Comparison of ENCODE assay signal across 28 cellular contexts in the genomic region with DNA sequence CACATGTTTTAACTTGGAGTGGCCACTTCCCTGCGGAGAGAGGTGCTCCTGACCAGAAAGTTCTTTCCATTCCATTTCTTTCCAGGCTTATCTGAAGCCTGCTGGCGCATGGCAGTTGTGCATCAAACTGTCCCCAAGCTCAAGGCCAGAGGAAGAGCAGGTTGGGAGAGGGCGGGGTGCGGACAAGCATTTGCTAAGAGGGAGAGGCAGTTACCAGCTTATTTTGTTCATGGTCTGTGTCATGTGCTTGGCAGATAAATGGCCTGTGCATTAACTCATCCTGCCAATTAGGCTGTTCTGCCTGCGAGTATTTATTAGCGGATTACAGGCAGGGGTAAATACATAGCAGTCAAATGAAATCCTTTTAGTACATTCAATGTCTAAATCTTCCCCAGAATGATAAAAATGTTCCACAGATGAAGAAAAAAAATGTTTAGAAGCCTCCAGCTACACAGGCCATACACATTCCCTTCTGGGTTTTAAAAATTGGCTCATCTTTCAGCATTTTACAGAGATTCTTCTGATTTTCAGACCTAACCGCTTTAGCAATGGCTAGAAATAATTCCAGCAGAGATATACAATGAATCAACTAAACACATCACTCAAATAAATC. TPM values are rescaled to one million over a fixed set of nuclear protein-coding genes. Genes with fewer than 3 reads are reported as not detected.
A peak's percentile ranks its signal among the peaks of the same experiment; 100 is the strongest.
DNase-seq lines count a peak whose midpoint lies in the region; ATAC-seq, FAIRE-seq and TF ChIP-seq lines count a peak whose summit lies in the region.
"Had no signal": no experiment of that assay in that cellular context is flagged by ENCODE, and none has a peak within 500 bp of the region (broad histone marks: within the 10 kb centered on the region; RNA-seq: fewer than 3 reads in every experiment).

No MANE protein-coding gene starts in this region.

- no peak for TF ChIP-seq POLR2A in K562 (conservative IDR thresholded peaks at IDR 0.05)

- intact Hi-C loops in K562 (cut with micrococcal nuclease): no loop called here

- no TSS peak for BruUV-seq in K562 (replicated peaks; lab: Mats Ljungman, UMichigan)

- no peak overlapping the region for H3K27ac ChIP-seq in K562 (ENCODE audit: extremely low read depth, low read depth, low read length)
- H3K27ac ChIP-seq: esophagus muscularis mucosa, HL-60, pancreas, tibial artery had no signal

- peaks cover 3% of the 10 kb centered on the region for H3K9me1 ChIP-seq in K562 (ENCODE audit: control insufficient read depth, insufficient read depth, low read length)

- no peaks in the 10 kb centered on the region for H3K27me3 ChIP-seq in BE2C
- no peaks in the 10 kb centered on the region for H3K27me3 ChIP-seq in HAP-1 (ENCODE audit: low read depth)
- peaks cover 62 to 78% of the 10 kb centered on the region in 2 experiments for H3K27me3 ChIP-seq in K562 (ENCODE audit: control insufficient read depth in 2 of 2, insufficient read depth in 2 of 2, low read length in 2 of 2)
- H3K27me3 ChIP-seq: esophagus muscularis mucosa, pancreas, tibial artery had no signal

- no peak for FAIRE-seq in K562 (lab: Jason Lieb, UNC)
- FAIRE-seq: pancreas had no signal

- H2AFZ ChIP-seq in K562 (ENCODE audit: low read depth, low read length): no peak overlapping the region

- 6% methylated on average over 7 of the region's 7 CpGs for WGBS in K562 (ENCODE audit: insufficient coverage, low coverage, missing lambda C conversion rate)

- DNase-seq in BE2C (peak; percentile 83), HAP-1 (ENCODE audit: low spot score in 2 of 2) (peak; percentile 5 to 33), K562 (ENCODE audit: extremely low read depth in 1 of 4, low spot score in 3 of 4) (no peak), retinal pigment epithelial cell (ENCODE audit: low read depth) (peak; percentile 44), NCI-H1694 (lab: John Stamatoyannopoulos, UW) (no peak), ureter (ENCODE audit: low spot score) (no peak)
- DNase-seq: activated CD4-positive, alpha-beta memory T cell treated with anti-CD3 and anti-CD28 coated beads for 36 hours; activated CD4-positive, alpha-beta T cell treated with anti-CD3 and anti-CD28 coated beads for 1 hour; activated T-cell treated with anti-CD3 and anti-CD28 coated beads, Interleukin-2, amount 50 U/mL, for 72 hours; dermis blood vessel endothelial cell; endodermal cell; foreskin melanocyte; GF-D8; H9; mammary epithelial cell; MM.1S; NCI-H1105 treated with DMSO at 0.1 percent for 48 hours; NCI-H1930; NCI-H526; pancreas; retina; stimulated activated CD4-positive, alpha-beta T cell treated with anti-CD3 and anti-CD28 coated beads, Interleukin-12 subunit alpha, Interleukin-12 subunit beta, amount 100 ng/mL, for 4 hours; stimulated activated CD4-positive, alpha-beta T cell treated with anti-CD3 and anti-CD28 coated beads, Interleukin-4, amount 100 ng/mL, for 1 hour; T-helper 2 cell; tibial artery had no signal

- no peaks in the 10 kb centered on the region for H3K79me2 ChIP-seq in K562 (ENCODE audit: control insufficient read depth, insufficient read depth, low read length)

- no peak overlapping the region for H3K4me2 ChIP-seq in K562 (ENCODE audit: insufficient read depth, low read length)

- no peaks in the 10 kb centered on the region for H3K9me3 ChIP-seq in BE2C
- no peaks in the 10 kb centered on the region for H3K9me3 ChIP-seq in HAP-1
- H3K9me3 ChIP-seq in K562 (replicated peaks; ENCODE audit: control insufficient read depth, insufficient read depth, low read depth, low read length): no peaks in the 10 kb centered on the region
- H3K9me3 ChIP-seq: pancreas, tibial artery had no signal

- H3K4me3 ChIP-seq in BE2C (ENCODE audit: low read depth, low read length) (no peak overlapping the region), HAP-1 (no peak overlapping the region), K562 (no peak overlapping the region), retinal pigment epithelial cell (ENCODE audit: low read length) (no peak overlapping the region)
- H3K4me3 ChIP-seq: esophagus muscularis mucosa, pancreas, tibial artery had no signal

- TF ChIP-seq RAD21 in K562 (CRISPR knock-in tag; conservative IDR thresholded peaks at IDR 0.05 in 1 of 2, IDR thresholded peaks at IDR 0.05 in 1 of 2): no peak

- CTCF ChIA-PET in K562 (lab: Yijun Ruan, JAX; ENCODE audit: low intra/inter-chr PET ratio): no interaction called here

- no peak for TF ChIP-seq CTCF in BE2C (IDR thresholded peaks at IDR 0.05; ENCODE audit: low read depth, low read length)
- TF ChIP-seq CTCF in K562 (IDR thresholded peaks at IDR 0.05 in 2 of 3, conservative IDR thresholded peaks at IDR 0.05 in 1 of 3; ENCODE audit: insufficient read depth in 2 of 3, low read depth in 1 of 3, low read length in 3 of 3): no peak
- TF ChIP-seq CTCF in retinal pigment epithelial cell (conservative IDR thresholded peaks at IDR 0.05; ENCODE audit: low read depth, low read length): no peak

- no peak overlapping the region for H3K9ac ChIP-seq in K562 (ENCODE audit: insufficient read depth in 1 of 2, low read depth in 2 of 2, low read length in 2 of 2)

- no peaks in the 10 kb centered on the region for H3K36me3 ChIP-seq in BE2C
- no peaks in the 10 kb centered on the region for H3K36me3 ChIP-seq in HAP-1 (replicated peaks)
- no peaks in the 10 kb centered on the region for H3K36me3 ChIP-seq in K562 (ENCODE audit: control insufficient read depth, insufficient read depth, low read length)
- H3K36me3 ChIP-seq: esophagus muscularis mucosa, pancreas, tibial artery had no signal

- H4K20me1 ChIP-seq in K562 (replicated peaks; ENCODE audit: control insufficient read depth, insufficient read depth, low read length): no peaks in the 10 kb centered on the region; the same call in 1 of the 2 replicates

- POLR2A ChIA-PET in K562 (lab: Yijun Ruan, JAX): no interaction called here

- ATAC-seq in K562 (no peak), HG03097 (IDR thresholded peaks at IDR 0.05; ENCODE audit: low FRiP score, unreplicated experiment) (no peak)
- ATAC-seq: activated T-cell treated with anti-CD3 and anti-CD28 coated beads, Interleukin-2, amount 50 U/mL, for 72 hours; pancreas had no signal

- in situ Hi-C loops in HAP-1 (cut with MboI; ENCODE audit: low sequenced_read_pairs): no loop called here
- in situ Hi-C loops in K562 (cut with MboI): no loop called here

- TF ChIP-seq EP300 in K562 (IDR thresholded peaks at IDR 0.05; ENCODE audit: low read length): no peak

- H3K4me1 ChIP-seq in BE2C (peaks cover 33% of the 10 kb centered on the region), HAP-1 (no peaks in the 10 kb centered on the region), K562 (replicated peaks in 1 of 2; ENCODE audit: control insufficient read depth in 2 of 2, insufficient read depth in 2 of 2, low read length in 2 of 2) (no peaks in the 10 kb centered on the region)
- H3K4me1 ChIP-seq: esophagus muscularis mucosa, pancreas, tibial artery had no signal

TF ChIP-seq in K562, 482 proteins besides CTCF, POLR2A, EP300 and RAD21:
- TF ChIP-seq NRF1 (conservative IDR thresholded peaks at IDR 0.05 in 1 of 2, IDR thresholded peaks at IDR 0.05 in 1 of 2) (peak; percentile 54 to 57; a peak in 3 of 4 replicates), NUFIP1 (IDR thresholded peaks at IDR 0.05; ENCODE audit: partially characterized antibody) (no peak)

RNA-seq across cellular contexts. Expression of a gene that starts 48.9 kb away (rescaled TPM):
- polyA plus RNA-seq in BE2C (2012; ENCODE audit: insufficient read depth, insufficient read length, low read depth): 11.5 TPM
- total RNA-seq in K562 (2011; cell fraction: chromatin; rRNA removed; ENCODE audit: low replicate concordance): 64.2 and 174 TPM in 2 replicates
- total RNA-seq in K562 (2011; cell fraction: nucleolus; rRNA removed): 35.9 and 39.9 TPM in 2 replicates
- 70.5 and 113 TPM in 2 replicates for total RNA-seq in K562 (2011; cell fraction: nucleoplasm; rRNA removed)
- total RNA-seq in K562 (2014; rRNA removed): 20.7 and 23.9 TPM in 2 replicates
- total RNA-seq in K562 (2014; rRNA removed; fragmentation: Illumina TruSeq; extraction: Trizol): 31.7 and 33.7 TPM in 2 replicates
- 25.4 and 27.3 TPM in 2 replicates for total RNA-seq in K562 (2015; rRNA removed; fragmentation: Illumina TruSeq; extraction: Trizol)
- total RNA-seq in K562 (2021): 22.9 and 23.7 TPM in 2 replicates
- 26.6 and 27.4 TPM in 2 replicates for polyA plus RNA-seq in K562 (2011; rRNA removed)
- 9.0 and 13.7 TPM in 2 replicates for polyA plus RNA-seq in K562 (2011; cell fraction: cytosol; rRNA removed)
- 22.3 and 28.3 TPM in 2 replicates for polyA plus RNA-seq in K562 (2011; cell fraction: nucleus; rRNA removed)
- 10.3 and 16.2 TPM in 2 replicates for polyA plus RNA-seq in K562 (2012)
- 16.1 and 18.8 TPM in 2 replicates for polyA plus RNA-seq in K562 (2014; fragmentation: Illumina TruSeq; extraction: Trizol)
- polyA plus RNA-seq in K562 (2014; fragmentation: Nextera tagmentation; extraction: Ambion mirVana): 1 to 10 TPM; 2.0 to 2.7 TPM
- 15.0 and 16.0 TPM in 2 replicates for polyA plus RNA-seq in K562 (2014; rRNA removed)
- polyA minus RNA-seq in K562 (2011; rRNA and poly(A)+ RNA removed): 71.3 and 86.7 TPM in 2 replicates
- polyA minus RNA-seq in K562 (2011; cell fraction: cytosol; rRNA and poly(A)+ RNA removed): 26.2 and 27.0 TPM in 2 replicates
- 24.5 and 32.4 TPM in 2 replicates for polyA minus RNA-seq in K562 (2011; cell fraction: nucleus; rRNA and poly(A)+ RNA removed)
- total RNA-seq in ureter: 28.8 TPM

Comparison
In these comparisons a context has a peak if more than half of its experiments do, and no peak if none do; other contexts are left out.
1. DNase-seq: peak in BE2C (single experiment), HAP-1 (2 of 2) and retinal pigment epithelial cell (single experiment); none in K562 (0 of 4), NCI-H1694 (single experiment) and ureter (single experiment).